In the genomic region with DNA sequence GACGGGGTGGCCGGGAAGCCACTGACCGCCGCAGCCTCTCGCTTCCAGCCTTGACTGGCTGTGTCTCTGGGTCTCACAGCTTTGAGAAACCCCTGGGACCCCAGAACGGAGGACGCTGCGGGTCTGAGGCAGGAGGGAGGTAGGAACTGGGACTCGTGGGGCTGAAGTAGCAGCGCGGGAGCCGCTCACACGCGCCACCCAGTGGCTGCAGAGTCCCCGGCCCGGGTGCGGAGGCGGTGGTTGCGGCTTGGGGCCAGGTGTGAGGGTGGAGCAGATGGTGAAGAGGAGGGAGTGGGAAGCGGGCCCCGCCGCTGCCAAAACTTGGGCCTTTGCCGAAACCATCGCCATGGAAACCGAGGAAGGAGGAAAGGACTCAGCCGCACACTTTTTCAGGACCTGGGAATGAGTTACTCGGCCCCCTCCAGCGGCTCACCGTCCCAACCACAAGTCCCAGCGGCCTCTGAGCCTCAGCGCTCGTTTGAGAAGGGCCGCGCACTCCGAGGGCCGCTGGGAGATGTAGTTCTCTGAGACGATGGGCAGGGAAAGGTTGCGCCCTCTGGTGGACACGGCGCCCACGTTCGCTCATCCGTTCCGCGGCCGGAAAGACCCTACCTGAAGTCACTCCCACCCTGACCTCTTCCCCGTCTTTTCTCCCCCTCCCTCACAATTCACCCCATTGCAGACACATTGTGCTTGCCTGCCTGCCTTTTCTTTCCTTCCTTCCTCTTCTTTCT, we compare ENCODE assay signal across 1 cellular context.
TF ChIP-seq lines count a peak whose summit lies in the region.

No MANE protein-coding gene starts in this region.

TF ChIP-seq in HepG2, 621 proteins besides CTCF, POLR2A, EP300 and RAD21 (continued from another document and continues in another):
- TF ChIP-seq ZNF296 (CRISPR knock-in tag; conservative IDR thresholded peaks at IDR 0.05) = no peak
- TF ChIP-seq RBAK (CRISPR knock-in tag; IDR thresholded peaks at IDR 0.05) = no peak
- no peak for TF ChIP-seq KLF16 (CRISPR knock-in tag; IDR thresholded peaks at IDR 0.05)
- TF ChIP-seq ZBTB1 (CRISPR knock-in tag; IDR thresholded peaks at IDR 0.05; ENCODE audit: borderline replicate concordance) = no peak
- no peak for TF ChIP-seq ZSCAN12 (CRISPR knock-in tag; IDR thresholded peaks at IDR 0.05)
- TF ChIP-seq NFKBIZ (CRISPR knock-in tag; IDR thresholded peaks at IDR 0.05) = no peak
- peak; percentile 75; the same call in 1 of the 2 replicates for TF ChIP-seq ZNF274 (CRISPR knock-in tag; IDR thresholded peaks at IDR 0.05)
- no peak for TF ChIP-seq ZFYVE20 (CRISPR knock-in tag; IDR thresholded peaks at IDR 0.05; ENCODE audit: borderline replicate concordance, low read depth)
- no peak; the same call in 1 of the 2 replicates for TF ChIP-seq ELF3 (CRISPR knock-in tag; IDR thresholded peaks at IDR 0.05)
- no peak for TF ChIP-seq ZNF878 (CRISPR knock-in tag; IDR thresholded peaks at IDR 0.05)
- peak; percentile 21; the same call in 1 of the 2 replicates for TF ChIP-seq CHD2 (IDR thresholded peaks at IDR 0.05; ENCODE audit: low read depth, low read length)
- TF ChIP-seq ZNF773 (CRISPR knock-in tag; IDR thresholded peaks at IDR 0.05; ENCODE audit: borderline replicate concordance) = no peak
- no peak for TF ChIP-seq JUNB (CRISPR knock-in tag; IDR thresholded peaks at IDR 0.05; ENCODE audit: borderline replicate concordance)
- TF ChIP-seq BRCA1 (CRISPR knock-in tag; IDR thresholded peaks at IDR 0.05) = no peak
- TF ChIP-seq ISL2 (CRISPR knock-in tag; IDR thresholded peaks at IDR 0.05) = no peak; the same call in 1 of the 2 replicates
- TF ChIP-seq ZNF432 (CRISPR knock-in tag; IDR thresholded peaks at IDR 0.05; ENCODE audit: borderline replicate concordance) = no peak
- peak; percentile 54; the same call in 1 of the 2 replicates for TF ChIP-seq BRD4 (CRISPR knock-in tag; IDR thresholded peaks at IDR 0.05)
- 0 out of 2 replicates have a peak, but pooled peaks have one; percentile 21 for TF ChIP-seq RELA (CRISPR knock-in tag; IDR thresholded peaks at IDR 0.05)
- TF ChIP-seq, protein P1, sequence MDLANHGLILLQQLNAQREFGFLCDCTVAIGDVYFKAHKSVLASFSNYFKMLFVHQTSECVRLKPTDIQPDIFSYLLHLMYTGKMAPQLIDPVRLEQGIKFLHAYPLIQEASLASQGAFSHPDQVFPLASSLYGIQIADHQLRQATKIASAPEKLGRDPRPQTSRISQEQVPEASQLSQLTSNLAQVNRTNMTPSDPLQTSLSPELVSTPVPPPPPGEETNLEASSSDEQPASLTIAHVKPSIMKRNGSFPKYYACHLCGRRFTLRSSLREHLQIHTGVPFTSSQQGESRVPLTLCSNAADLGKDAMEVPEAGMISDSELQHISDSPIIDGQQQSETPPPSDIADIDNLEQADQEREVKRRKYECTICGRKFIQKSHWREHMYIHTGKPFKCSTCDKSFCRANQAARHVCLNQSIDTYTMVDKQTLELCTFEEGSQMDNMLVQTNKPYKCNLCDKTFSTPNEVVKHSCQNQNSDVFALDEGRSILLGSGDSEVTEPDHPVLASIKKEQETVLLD (CRISPR knock-in tag; IDR thresholded peaks at IDR 0.05; ENCODE audit: low read depth) = no peak
- no peak for TF ChIP-seq HNRNPUL1 (IDR thresholded peaks at IDR 0.05; ENCODE audit: low read depth, low read length)
- TF ChIP-seq CBX2 (IDR thresholded peaks at IDR 0.05; ENCODE audit: low read depth, low read length) = no peak
- TF ChIP-seq CBX2 (CRISPR knock-in tag; IDR thresholded peaks at IDR 0.05; ENCODE audit: low read depth) = no peak
- peak; percentile 69; the same call in 1 of the 2 replicates for TF ChIP-seq ZFY (CRISPR knock-in tag; IDR thresholded peaks at IDR 0.05)
- TF ChIP-seq ZUFSP (CRISPR knock-in tag; IDR thresholded peaks at IDR 0.05; ENCODE audit: borderline replicate concordance) = no peak
- no peak for TF ChIP-seq SMAD3 (CRISPR knock-in tag; IDR thresholded peaks at IDR 0.05)
- TF ChIP-seq, protein P2, sequence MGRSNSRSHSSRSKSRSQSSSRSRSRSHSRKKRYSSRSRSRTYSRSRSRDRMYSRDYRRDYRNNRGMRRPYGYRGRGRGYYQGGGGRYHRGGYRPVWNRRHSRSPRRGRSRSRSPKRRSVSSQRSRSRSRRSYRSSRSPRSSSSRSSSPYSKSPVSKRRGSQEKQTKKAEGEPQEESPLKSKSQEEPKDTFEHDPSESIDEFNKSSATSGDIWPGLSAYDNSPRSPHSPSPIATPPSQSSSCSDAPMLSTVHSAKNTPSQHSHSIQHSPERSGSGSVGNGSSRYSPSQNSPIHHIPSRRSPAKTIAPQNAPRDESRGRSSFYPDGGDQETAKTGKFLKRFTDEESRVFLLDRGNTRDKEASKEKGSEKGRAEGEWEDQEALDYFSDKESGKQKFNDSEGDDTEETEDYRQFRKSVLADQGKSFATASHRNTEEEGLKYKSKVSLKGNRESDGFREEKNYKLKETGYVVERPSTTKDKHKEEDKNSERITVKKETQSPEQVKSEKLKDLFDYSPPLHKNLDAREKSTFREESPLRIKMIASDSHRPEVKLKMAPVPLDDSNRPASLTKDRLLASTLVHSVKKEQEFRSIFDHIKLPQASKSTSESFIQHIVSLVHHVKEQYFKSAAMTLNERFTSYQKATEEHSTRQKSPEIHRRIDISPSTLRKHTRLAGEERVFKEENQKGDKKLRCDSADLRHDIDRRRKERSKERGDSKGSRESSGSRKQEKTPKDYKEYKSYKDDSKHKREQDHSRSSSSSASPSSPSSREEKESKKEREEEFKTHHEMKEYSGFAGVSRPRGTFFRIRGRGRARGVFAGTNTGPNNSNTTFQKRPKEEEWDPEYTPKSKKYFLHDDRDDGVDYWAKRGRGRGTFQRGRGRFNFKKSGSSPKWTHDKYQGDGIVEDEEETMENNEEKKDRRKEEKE (IDR thresholded peaks at IDR 0.05) = no peak
- no peak for TF ChIP-seq ZFP1 (CRISPR knock-in tag; IDR thresholded peaks at IDR 0.05)
- TF ChIP-seq ZIK1 (CRISPR knock-in tag; IDR thresholded peaks at IDR 0.05; ENCODE audit: borderline replicate concordance, low read depth) = no peak
- TF ChIP-seq BORCS8-MEF2B (CRISPR knock-in tag; IDR thresholded peaks at IDR 0.05) = no peak
- no peak; the same call in 1 of the 2 replicates for TF ChIP-seq PHF20 (CRISPR knock-in tag; IDR thresholded peaks at IDR 0.05)
- no peak for TF ChIP-seq KAT2B (IDR thresholded peaks at IDR 0.05; ENCODE audit: borderline replicate concordance, low read depth, low read length)
- TF ChIP-seq RNF2 (conservative IDR thresholded peaks at IDR 0.05; ENCODE audit: low read depth) = 0 out of 2 replicates have a peak, but pooled peaks have one; percentile 46
- TF ChIP-seq KDM5A (IDR thresholded peaks at IDR 0.05; ENCODE audit: borderline replicate concordance, low read length) = peak; percentile 51; the same call in 1 of the 2 replicates
- 0 out of 2 replicates have a peak, but pooled peaks have one; percentile 64 for TF ChIP-seq MTERF4 (CRISPR knock-in tag; IDR thresholded peaks at IDR 0.05)
- TF ChIP-seq NFIC (IDR thresholded peaks at IDR 0.05; ENCODE audit: low read length) = no peak; the same call in 1 of the 2 replicates
- no peak for TF ChIP-seq CENPX (CRISPR knock-in tag; IDR thresholded peaks at IDR 0.05)
- no peak for TF ChIP-seq EZH2 (conservative IDR thresholded peaks at IDR 0.05; ENCODE audit: low read depth, low read length)
- no peak; the same call in 1 of the 2 replicates for TF ChIP-seq TSC22D2 (CRISPR knock-in tag; IDR thresholded peaks at IDR 0.05; ENCODE audit: borderline replicate concordance)
- peak; percentile 48; the same call in 1 of the 2 replicates for TF ChIP-seq NFE2L1 (CRISPR knock-in tag; IDR thresholded peaks at IDR 0.05; ENCODE audit: borderline replicate concordance)
- TF ChIP-seq ZNF230 (CRISPR knock-in tag; IDR thresholded peaks at IDR 0.05) = 0 out of 2 replicates have a peak, but pooled peaks have one; percentile 24
- peak; percentile 94; the same call in 1 of the 2 replicates for TF ChIP-seq ZNF598 (CRISPR knock-in tag; IDR thresholded peaks at IDR 0.05; ENCODE audit: borderline replicate concordance)
- TF ChIP-seq U2AF1 (optimal IDR thresholded peaks at IDR 0.05; ENCODE audit: low read depth, low read length) = peak; percentile 29
- TF ChIP-seq SP5 (CRISPR knock-in tag; IDR thresholded peaks at IDR 0.05; ENCODE audit: borderline replicate concordance, low read depth) = no peak
- TF ChIP-seq ASH2L (IDR thresholded peaks at IDR 0.05; ENCODE audit: insufficient read length, low read depth, low read length) = peak; percentile 50
- TF ChIP-seq ZSCAN21 (CRISPR knock-in tag; IDR thresholded peaks at IDR 0.05; ENCODE audit: borderline replicate concordance) = no peak; the same call in 1 of the 2 replicates
- no peak for TF ChIP-seq ZNF558 (CRISPR knock-in tag; IDR thresholded peaks at IDR 0.05; ENCODE audit: borderline replicate concordance)
- no peak; the same call in 1 of the 2 replicates for TF ChIP-seq POGK (CRISPR knock-in tag; conservative IDR thresholded peaks at IDR 0.05)
- TF ChIP-seq MEF2D (CRISPR knock-in tag; IDR thresholded peaks at IDR 0.05) = 0 out of 2 replicates have a peak, but pooled peaks have one; percentile 7
- no peak for TF ChIP-seq ZNF589 (CRISPR knock-in tag; conservative IDR thresholded peaks at IDR 0.05)
- TF ChIP-seq, protein P3, sequence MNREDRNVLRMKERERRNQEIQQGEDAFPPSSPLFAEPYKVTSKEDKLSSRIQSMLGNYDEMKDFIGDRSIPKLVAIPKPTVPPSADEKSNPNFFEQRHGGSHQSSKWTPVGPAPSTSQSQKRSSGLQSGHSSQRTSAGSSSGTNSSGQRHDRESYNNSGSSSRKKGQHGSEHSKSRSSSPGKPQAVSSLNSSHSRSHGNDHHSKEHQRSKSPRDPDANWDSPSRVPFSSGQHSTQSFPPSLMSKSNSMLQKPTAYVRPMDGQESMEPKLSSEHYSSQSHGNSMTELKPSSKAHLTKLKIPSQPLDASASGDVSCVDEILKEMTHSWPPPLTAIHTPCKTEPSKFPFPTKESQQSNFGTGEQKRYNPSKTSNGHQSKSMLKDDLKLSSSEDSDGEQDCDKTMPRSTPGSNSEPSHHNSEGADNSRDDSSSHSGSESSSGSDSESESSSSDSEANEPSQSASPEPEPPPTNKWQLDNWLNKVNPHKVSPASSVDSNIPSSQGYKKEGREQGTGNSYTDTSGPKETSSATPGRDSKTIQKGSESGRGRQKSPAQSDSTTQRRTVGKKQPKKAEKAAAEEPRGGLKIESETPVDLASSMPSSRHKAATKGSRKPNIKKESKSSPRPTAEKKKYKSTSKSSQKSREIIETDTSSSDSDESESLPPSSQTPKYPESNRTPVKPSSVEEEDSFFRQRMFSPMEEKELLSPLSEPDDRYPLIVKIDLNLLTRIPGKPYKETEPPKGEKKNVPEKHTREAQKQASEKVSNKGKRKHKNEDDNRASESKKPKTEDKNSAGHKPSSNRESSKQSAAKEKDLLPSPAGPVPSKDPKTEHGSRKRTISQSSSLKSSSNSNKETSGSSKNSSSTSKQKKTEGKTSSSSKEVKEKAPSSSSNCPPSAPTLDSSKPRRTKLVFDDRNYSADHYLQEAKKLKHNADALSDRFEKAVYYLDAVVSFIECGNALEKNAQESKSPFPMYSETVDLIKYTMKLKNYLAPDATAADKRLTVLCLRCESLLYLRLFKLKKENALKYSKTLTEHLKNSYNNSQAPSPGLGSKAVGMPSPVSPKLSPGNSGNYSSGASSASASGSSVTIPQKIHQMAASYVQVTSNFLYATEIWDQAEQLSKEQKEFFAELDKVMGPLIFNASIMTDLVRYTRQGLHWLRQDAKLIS (CRISPR knock-in tag; IDR thresholded peaks at IDR 0.05) = no peak
- TF ChIP-seq ZFP37 (CRISPR knock-in tag; IDR thresholded peaks at IDR 0.05; ENCODE audit: borderline replicate concordance) = no peak
- 0 out of 2 replicates have a peak, but pooled peaks have one; percentile 53 for TF ChIP-seq AKAP8 (CRISPR knock-in tag; IDR thresholded peaks at IDR 0.05)
- no peak for TF ChIP-seq NPAS2 (CRISPR knock-in tag; IDR thresholded peaks at IDR 0.05; ENCODE audit: borderline replicate concordance)
- TF ChIP-seq, protein P4, sequence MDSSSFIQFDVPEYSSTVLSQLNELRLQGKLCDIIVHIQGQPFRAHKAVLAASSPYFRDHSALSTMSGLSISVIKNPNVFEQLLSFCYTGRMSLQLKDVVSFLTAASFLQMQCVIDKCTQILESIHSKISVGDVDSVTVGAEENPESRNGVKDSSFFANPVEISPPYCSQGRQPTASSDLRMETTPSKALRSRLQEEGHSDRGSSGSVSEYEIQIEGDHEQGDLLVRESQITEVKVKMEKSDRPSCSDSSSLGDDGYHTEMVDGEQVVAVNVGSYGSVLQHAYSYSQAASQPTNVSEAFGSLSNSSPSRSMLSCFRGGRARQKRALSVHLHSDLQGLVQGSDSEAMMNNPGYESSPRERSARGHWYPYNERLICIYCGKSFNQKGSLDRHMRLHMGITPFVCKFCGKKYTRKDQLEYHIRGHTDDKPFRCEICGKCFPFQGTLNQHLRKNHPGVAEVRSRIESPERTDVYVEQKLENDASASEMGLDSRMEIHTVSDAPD (CRISPR knock-in tag; IDR thresholded peaks at IDR 0.05) = no peak
